ENCODE assay signal across 8 cellular contexts in the genomic region with DNA sequence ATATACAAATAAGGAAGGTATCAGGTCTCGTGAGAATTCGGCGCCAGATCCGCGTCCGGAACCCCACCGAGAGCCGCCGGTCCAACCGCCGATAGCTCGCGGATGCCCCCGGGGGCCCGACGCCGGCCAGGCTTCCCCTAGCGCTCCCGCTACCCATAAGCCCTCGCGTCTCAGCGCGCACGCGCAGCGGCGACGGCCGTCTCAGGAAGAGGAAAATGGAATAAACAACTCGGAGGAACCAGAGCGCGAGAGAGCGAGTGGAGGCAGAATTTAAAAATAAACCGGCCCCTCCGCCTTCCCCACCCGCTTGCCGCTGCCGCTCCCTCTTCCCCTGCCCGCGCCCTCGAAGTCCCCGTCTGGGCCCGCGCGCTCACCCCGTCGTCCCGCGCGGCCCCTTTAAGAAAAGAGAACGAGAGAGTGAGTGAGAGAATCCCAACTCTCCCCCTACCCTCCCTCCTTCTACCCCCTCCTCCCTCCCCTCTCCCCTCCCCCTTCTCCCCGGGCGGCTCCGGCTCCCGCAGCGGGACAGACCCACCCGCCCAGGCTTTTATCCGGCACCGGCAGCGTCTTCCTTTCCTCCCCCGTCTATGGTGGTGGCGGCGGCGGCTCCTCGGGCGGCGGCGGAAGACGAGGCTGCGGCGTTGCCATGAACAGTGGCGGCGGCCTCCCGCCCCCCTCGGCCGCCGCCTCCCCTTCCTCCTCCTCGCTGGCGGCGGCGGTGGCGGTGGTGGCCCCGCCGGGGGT. TPM values are rescaled to one million over a fixed set of nuclear protein-coding genes. Genes with fewer than 3 reads are reported as not detected.
DNase-seq lines count a peak whose midpoint lies in the region; FAIRE-seq and TF ChIP-seq lines count a peak whose summit lies in the region.

A gene with protein sequence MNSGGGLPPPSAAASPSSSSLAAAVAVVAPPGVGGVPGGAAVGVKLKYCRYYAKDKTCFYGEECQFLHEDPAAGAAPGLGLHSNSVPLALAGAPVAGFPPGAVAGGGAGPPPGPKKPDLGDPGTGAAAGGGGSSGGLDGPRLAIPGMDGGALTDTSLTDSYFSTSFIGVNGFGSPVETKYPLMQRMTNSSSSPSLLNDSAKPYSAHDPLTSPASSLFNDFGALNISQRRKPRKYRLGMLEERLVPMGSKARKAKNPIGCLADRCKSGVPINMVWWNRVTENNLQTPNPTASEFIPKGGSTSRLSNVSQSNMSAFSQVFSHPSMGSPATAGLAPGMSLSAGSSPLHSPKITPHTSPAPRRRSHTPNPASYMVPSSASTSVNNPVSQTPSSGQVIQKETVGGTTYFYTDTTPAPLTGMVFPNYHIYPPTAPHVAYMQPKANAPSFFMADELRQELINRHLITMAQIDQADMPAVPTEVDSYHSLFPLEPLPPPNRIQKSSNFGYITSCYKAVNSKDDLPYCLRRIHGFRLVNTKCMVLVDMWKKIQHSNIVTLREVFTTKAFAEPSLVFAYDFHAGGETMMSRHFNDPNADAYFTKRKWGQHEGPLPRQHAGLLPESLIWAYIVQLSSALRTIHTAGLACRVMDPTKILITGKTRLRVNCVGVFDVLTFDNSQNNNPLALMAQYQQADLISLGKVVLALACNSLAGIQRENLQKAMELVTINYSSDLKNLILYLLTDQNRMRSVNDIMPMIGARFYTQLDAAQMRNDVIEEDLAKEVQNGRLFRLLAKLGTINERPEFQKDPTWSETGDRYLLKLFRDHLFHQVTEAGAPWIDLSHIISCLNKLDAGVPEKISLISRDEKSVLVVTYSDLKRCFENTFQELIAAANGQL (plus strand): TSS at position 534 of the 744 bp plus-strand sequence. CDS start 113 bp downstream, at position 647.

- TF ChIP-seq CTCF in neutrophil (IDR thresholded peaks at IDR 0.05), result peak; percentile 22

- DNase-seq in H4 (ENCODE audit: low spot score), result peak; percentile 78
- DNase-seq in M059J (ENCODE audit: low read depth), result peak; percentile 86
- DNase-seq in SK-MEL-5 (ENCODE audit: low read depth, low spot score), result peak; percentile 87
- DNase-seq in activated naive CD4-positive, alpha-beta T cell treated with Interleukin-2 at 50 U/mL for 16 hours, result peak; percentile 92
- peak; percentile 82 to 84 for DNase-seq in frontal cortex (ENCODE audit: low spot score in 2 of 2)
- DNase-seq in substantia nigra (lab: John Stamatoyannopoulos, UW), result peak; percentile 46 to 93 (median 84)

- H3K27me3 ChIP-seq in neutrophil, result no peaks in the 10 kb centered on the region

- H3K36me3 ChIP-seq in ES-I3 (ENCODE audit: insufficient read depth, low read length), result no peaks in the 10 kb centered on the region
- no peaks in the 10 kb centered on the region for H3K36me3 ChIP-seq in neutrophil

- peak within 1 kb of the TSS; percentile 88 to 92 for H3K4me3 ChIP-seq in neutrophil (ENCODE audit: low read depth in 1 of 2, low read length in 1 of 2)

- H3K9ac ChIP-seq in ES-I3 (ENCODE audit: low read depth, low read length), result peak within 1 kb of the TSS; percentile 89

- peaks cover 21% of the 10 kb centered on the region for H3K4me1 ChIP-seq in ES-I3 (ENCODE audit: insufficient read depth, low read length)
- H3K4me1 ChIP-seq in neutrophil (ENCODE audit: control insufficient read depth in 1 of 2, insufficient read depth in 1 of 2, low read depth in 1 of 2, low read length in 1 of 2), result peaks cover 37 to 50% of the 10 kb centered on the region in 2 experiments

- H3K27ac ChIP-seq in neutrophil, result peak within 1 kb of the TSS; percentile 98
- H3K27ac ChIP-seq in substantia nigra (ENCODE audit: low read depth, low read length, poor library complexity, severe bottlenecking), result peak within 1 kb of the TSS; percentile 96

- no peak for FAIRE-seq in frontal cortex (lab: Jason Lieb, UNC)

- in situ Hi-C loops in SK-MEL-5 (cut with HindIII; ENCODE audit: low pct_unique_long_range_greater_than_20kb, low sequenced_read_pairs), result no loop called here

- H3K9me3 ChIP-seq in ES-I3 (ENCODE audit: control insufficient read depth, insufficient read depth, low read length) (no peaks in the 10 kb centered on the region), neutrophil (no peaks in the 10 kb centered on the region)

RNA-seq across cellular contexts. Expression of the gene that starts here (rescaled TPM):
- 5.2 and 7.4 TPM in 2 replicates for total RNA-seq in H4 (2014; rRNA removed; shearing (Covaris generic))
- 7.9 and 12.9 TPM in 2 replicates for total RNA-seq in M059J (2014; rRNA removed; shearing (Covaris generic))
- 18.4 and 18.5 TPM in 2 replicates for total RNA-seq in SK-MEL-5 (2014; rRNA removed; shearing (Covaris generic))
- polyA plus RNA-seq in SK-MEL-5 (2015; cell fraction: cytosol; rRNA removed), result 14.9 and 20.6 TPM in 2 replicates
- polyA plus RNA-seq in SK-MEL-5 (2015; cell fraction: nucleus; rRNA removed), result 49.7 and 65.9 TPM in 2 replicates
- 41.6 TPM for total RNA-seq in frontal cortex

Comparison
In these comparisons a context has a peak if more than half of its experiments do, and no peak if none do; other contexts are left out.
1. Peak in every context shown above with its lines: DNase-seq, H3K4me3 ChIP-seq and H3K27ac ChIP-seq.